Comparison of ENCODE assay signal across 10 cellular contexts in the genomic region with DNA sequence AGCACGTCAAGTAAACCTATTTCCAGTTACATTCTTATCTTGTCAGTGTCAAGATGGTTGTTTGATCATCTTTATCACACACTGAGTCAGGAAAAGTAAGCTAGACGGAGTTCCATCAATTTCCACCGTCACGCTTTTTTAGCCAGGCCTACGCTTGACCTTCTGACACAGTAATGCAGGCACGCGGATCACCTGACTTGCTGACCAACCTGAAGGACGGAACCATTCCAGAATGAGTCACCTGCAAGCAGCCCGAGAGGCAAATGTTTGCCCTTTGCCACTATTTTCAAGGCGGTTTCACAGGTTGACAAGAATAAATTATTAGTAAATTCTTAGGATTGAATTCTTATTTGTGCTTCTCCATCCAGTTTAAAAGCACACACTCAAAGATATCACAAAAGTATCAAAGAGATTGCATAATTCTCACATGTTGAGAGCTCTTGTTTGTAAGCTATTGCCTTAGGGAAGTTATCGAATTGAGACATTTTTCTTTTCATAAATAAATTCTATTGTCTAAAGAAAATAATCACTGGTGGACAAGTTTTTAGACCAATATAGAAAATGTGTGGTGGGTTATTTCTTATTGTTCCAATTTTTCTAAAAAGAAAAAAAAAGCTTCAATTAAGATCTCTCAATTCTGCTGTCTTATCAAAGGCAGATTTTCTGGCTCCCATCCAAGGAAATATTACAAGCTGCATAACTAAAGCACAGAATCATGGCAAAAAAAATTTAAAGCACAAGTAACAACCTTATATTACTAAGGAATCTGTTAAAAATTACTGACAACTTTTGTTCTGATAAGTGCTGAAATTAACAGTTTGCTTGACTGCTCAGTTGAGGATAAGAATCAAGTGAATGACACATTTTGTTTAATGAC. TPM values are rescaled to one million over a fixed set of nuclear protein-coding genes. Genes with fewer than 3 reads are reported as not detected.
DNase-seq lines count a peak whose midpoint lies in the region; ATAC-seq and TF ChIP-seq lines count a peak whose summit lies in the region.
"Had no signal": no experiment of that assay in that cellular context is flagged by ENCODE, and none has a peak within 500 bp of the region (broad histone marks: within the 10 kb centered on the region; RNA-seq: fewer than 3 reads in every experiment).

No MANE protein-coding gene starts in this region.

- H4K20me1 ChIP-seq in Loucy (ENCODE audit: insufficient read depth, low read length, poor library complexity, severe bottlenecking) (no peaks in the 10 kb centered on the region), Karpas-422 (ENCODE audit: insufficient read depth, low read depth, low read length) (no peaks in the 10 kb centered on the region)

- H3K4me1 Mint-ChIP-seq in Caco-2 (ENCODE audit: low read depth, unreplicated experiment) (peaks cover 46% of the 10 kb centered on the region), nephron (peaks cover 52% of the 10 kb centered on the region)
- H3K4me1 Mint-ChIP-seq in effector memory CD8-positive, alpha-beta T cell (ENCODE audit: low read depth in 2 of 2) = peaks cover 41 to 56% of the 10 kb centered on the region in 2 donors
- H3K4me1 Mint-ChIP-seq in activated T-cell treated with anti-CD3 and anti-CD28 coated beads, Interleukin-2, amount 50 U/mL, for 4 hours (ENCODE audit: low read depth) = peaks cover 88% of the 10 kb centered on the region

- H3K27ac ChIP-seq in Karpas-422 (ENCODE audit: low read length) = no peak overlapping the region
- no peak overlapping the region for H3K27ac ChIP-seq in left ventricle myocardium inferior (replicated peaks)

- H3K79me2 ChIP-seq in Loucy (ENCODE audit: insufficient read depth, low read length) (peaks cover 75% of the 10 kb centered on the region), Karpas-422 (ENCODE audit: low read length) (no peaks in the 10 kb centered on the region)

- H3K27me3 ChIP-seq in Caco-2 (replicated peaks; ENCODE audit: control insufficient read depth, insufficient read depth, low read length) (no peaks in the 10 kb centered on the region), Loucy (ENCODE audit: insufficient read depth, low read length, poor library complexity, severe bottlenecking) (no peaks in the 10 kb centered on the region), Karpas-422 (ENCODE audit: low read length) (no peaks in the 10 kb centered on the region), left ventricle myocardium inferior (ENCODE audit: low read depth) (no peaks in the 10 kb centered on the region)

- no peaks in the 10 kb centered on the region for H3K9me3 Mint-ChIP-seq in Caco-2 (ENCODE audit: unreplicated experiment)
- no peaks in the 10 kb centered on the region for H3K9me3 Mint-ChIP-seq in effector memory CD8-positive, alpha-beta T cell
- no peaks in the 10 kb centered on the region for H3K9me3 Mint-ChIP-seq in nephron
- H3K9me3 Mint-ChIP-seq in activated T-cell treated with anti-CD3 and anti-CD28 coated beads, Interleukin-2, amount 50 U/mL, for 4 hours = no peaks in the 10 kb centered on the region

- TF ChIP-seq CTCF in Caco-2 (IDR thresholded peaks at IDR 0.05; ENCODE audit: insufficient read depth in 1 of 2, low read depth in 1 of 2, low read length in 1 of 2, severe bottlenecking in 1 of 2, unreplicated experiment in 1 of 2) = no peak
- no peak for TF ChIP-seq CTCF in Loucy (conservative IDR thresholded peaks at IDR 0.05; ENCODE audit: low read length)
- no peak for TF ChIP-seq CTCF in nephron (IDR thresholded peaks at IDR 0.05; ENCODE audit: unreplicated experiment in 3 of 3)
- no peak for TF ChIP-seq CTCF in left ventricle myocardium inferior (IDR thresholded peaks at IDR 0.05; ENCODE audit: borderline replicate concordance)

- peak overlapping the region; percentile 53 for H3K4me3 Mint-ChIP-seq in Caco-2 (ENCODE audit: unreplicated experiment)
- no peak overlapping the region for H3K4me3 Mint-ChIP-seq in effector memory CD8-positive, alpha-beta T cell
- H3K4me3 Mint-ChIP-seq in nephron = no peak overlapping the region
- no peak overlapping the region for H3K4me3 Mint-ChIP-seq in activated T-cell treated with anti-CD3 and anti-CD28 coated beads, Interleukin-2, amount 50 U/mL, for 4 hours

- H3K4me3 ChIP-seq in Caco-2 (ENCODE audit: low read depth, low read length) (no peak overlapping the region), Loucy (ENCODE audit: low read length, poor library complexity, severe bottlenecking) (no peak overlapping the region), Karpas-422 (ENCODE audit: low read length) (no peak overlapping the region), left ventricle myocardium inferior (no peak overlapping the region)

- H3K27me3 Mint-ChIP-seq in Caco-2 (ENCODE audit: insufficient read depth, unreplicated experiment) (no peaks in the 10 kb centered on the region), nephron (ENCODE audit: low read depth) (no peaks in the 10 kb centered on the region)
- H3K27me3 Mint-ChIP-seq in effector memory CD8-positive, alpha-beta T cell = no peaks in the 10 kb centered on the region
- H3K27me3 Mint-ChIP-seq in activated T-cell treated with anti-CD3 and anti-CD28 coated beads, Interleukin-2, amount 50 U/mL, for 4 hours (ENCODE audit: low read depth) = no peaks in the 10 kb centered on the region

- H2AFZ ChIP-seq in Loucy (ENCODE audit: low read length) (no peak overlapping the region), Karpas-422 (ENCODE audit: low read length) (no peak overlapping the region)

- no peaks in the 10 kb centered on the region for H3K9me2 ChIP-seq in Loucy (replicated peaks; ENCODE audit: low read depth, low read length)
- H3K9me2 ChIP-seq in Karpas-422 (replicated peaks; ENCODE audit: insufficient read depth, low read length) = no peaks in the 10 kb centered on the region

- BruUV-seq in Caco-2 (replicated peaks; lab: Mats Ljungman, UMichigan) = TSS peak; percentile 49

- POLR2A ChIA-PET in Caco-2 (lab: Charles Lee) = interaction anchor here (1.8 kb wide), 1 partner anchor 31 kb away, joined by 5 read pairs; no protein-coding TSS in a partner anchor

- intact Hi-C loops in Caco-2 (cut with micrococcal nuclease; ENCODE audit: unreplicated experiment) (loop anchor here (1.0 to 5.0 kb wide), 4 partner anchors 18 to 57 kb away; no protein-coding TSS in a partner anchor), left ventricle myocardium inferior (cut with micrococcal nuclease) (no loop called here)

- DNase-seq in Caco-2 (peak; percentile 88 to 94), Karpas-422 (no peak), left ventricle myocardium inferior (no peak)
- DNase-seq in effector memory CD8-positive, alpha-beta T cell = no peak
- no peak for DNase-seq in stimulated activated CD4-positive, alpha-beta T cell treated with anti-CD3 and anti-CD28 coated beads, Interleukin-15, amount 100 ng/mL, for 24 hours
- no peak for DNase-seq in activated T-cell treated with anti-CD3 and anti-CD28 coated beads, Interleukin-2, amount 50 U/mL, for 4 hours
- DNase-seq: MM.1S had no signal

- peaks cover 7% of the 10 kb centered on the region for H3K36me3 ChIP-seq in Caco-2 (ENCODE audit: control insufficient read depth, insufficient read depth, low read length)
- H3K36me3 ChIP-seq in Loucy (ENCODE audit: insufficient read depth, low read length) = peaks cover 17% of the 10 kb centered on the region; the same call in 1 of the 2 replicates
- H3K36me3 ChIP-seq in Karpas-422 (ENCODE audit: insufficient read depth, low read length) = 0 out of 2 replicates have a peak, but pooled peaks cover 4% of the 10 kb centered on the region
- peaks cover 38% of the 10 kb centered on the region for H3K36me3 ChIP-seq in left ventricle myocardium inferior

- CTCF ChIA-PET in Caco-2 (lab: Charles Lee) = interaction anchor here (0.6 kb wide), 1 partner anchor 9 kb away, joined by 3 read pairs; no protein-coding TSS in a partner anchor

- H3K9me3 ChIP-seq in Caco-2 (no peaks in the 10 kb centered on the region), Loucy (ENCODE audit: insufficient read depth, low read depth, low read length) (no peaks in the 10 kb centered on the region; the same call in 1 of the 2 replicates), Karpas-422 (ENCODE audit: low read length) (no peaks in the 10 kb centered on the region), left ventricle myocardium inferior (replicated peaks) (no peaks in the 10 kb centered on the region)

- ATAC-seq in effector memory CD8-positive, alpha-beta T cell (replicated peaks) = no peak
- no peak for ATAC-seq in activated T-cell treated with anti-CD3 and anti-CD28 coated beads, Interleukin-2, amount 50 U/mL, for 4 hours
- ATAC-seq: Right ventricle myocardium inferior had no signal

- H3K4me2 ChIP-seq in Loucy (ENCODE audit: low read depth, low read length, poor library complexity, severe bottlenecking) (peak overlapping the region; percentile 95), Karpas-422 (ENCODE audit: low read depth, low read length, poor library complexity, severe bottlenecking) (no peak overlapping the region)

- peaks cover 60% of the 10 kb centered on the region for H3K4me1 ChIP-seq in Caco-2
- peaks cover 84% of the 10 kb centered on the region for H3K4me1 ChIP-seq in Loucy (ENCODE audit: insufficient read depth, low read length, poor library complexity, severe bottlenecking)
- H3K4me1 ChIP-seq in Karpas-422 (ENCODE audit: low read length) = peaks cover 9% of the 10 kb centered on the region
- H3K4me1 ChIP-seq in left ventricle myocardium inferior = peaks cover 15% of the 10 kb centered on the region

- H3K36me3 Mint-ChIP-seq in Caco-2 (ENCODE audit: insufficient read depth, unreplicated experiment) (peaks cover 45% of the 10 kb centered on the region), nephron (ENCODE audit: low read depth) (peaks cover 49% of the 10 kb centered on the region)
- peaks cover 7% of the 10 kb centered on the region for H3K36me3 Mint-ChIP-seq in effector memory CD8-positive, alpha-beta T cell (ENCODE audit: insufficient read depth)
- peaks cover 25% of the 10 kb centered on the region for H3K36me3 Mint-ChIP-seq in activated T-cell treated with anti-CD3 and anti-CD28 coated beads, Interleukin-2, amount 50 U/mL, for 4 hours (ENCODE audit: insufficient read depth)

- H3K9ac ChIP-seq in Loucy (ENCODE audit: low read depth, low read length, poor library complexity, severe bottlenecking) (peak overlapping the region; percentile 77), Karpas-422 (ENCODE audit: low read length) (no peak overlapping the region)

- H3F3A ChIP-seq in Loucy (ENCODE audit: low read depth) = peaks cover 20% of the 10 kb centered on the region

- H3K27ac Mint-ChIP-seq in Caco-2 (ENCODE audit: unreplicated experiment) = peak overlapping the region; percentile 91
- H3K27ac Mint-ChIP-seq in effector memory CD8-positive, alpha-beta T cell = peak overlapping the region; percentile 95 to 96
- H3K27ac Mint-ChIP-seq in nephron = peak overlapping the region in 2 of 3 experiments; percentile 55 to 62

RNA-seq across cellular contexts. Expression of a gene that starts 31.9 kb away (rescaled TPM):
- total RNA-seq in Caco-2 (2022) (71.5 and 72.7 TPM in 2 replicates), left ventricle myocardium inferior (26.7 TPM)
- total RNA-seq in Karpas-422 (2014; rRNA removed; shearing (Covaris generic); ENCODE audit: low replicate concordance) = 3.7 and 8.4 TPM in 2 replicates
- 10 to 100 TPM; 29.4 to 33.9 (median 30.3) TPM for total RNA-seq in activated T-cell treated with anti-CD3 and anti-CD28 coated beads, Interleukin-2, amount 50 U/mL, for 4 hours

Comparison
In these comparisons a context has a peak if more than half of its experiments do, and no peak if none do; other contexts are left out.
1. DNase-seq: peak in Caco-2 (2 of 2); none in effector memory CD8-positive, alpha-beta T cell (0 of 3), Karpas-422 (single experiment), stimulated activated CD4-positive, alpha-beta T cell treated with anti-CD3 and anti-CD28 coated beads, Interleukin-15, amount 100 ng/mL, for 24 hours (single experiment), activated T-cell treated with anti-CD3 and anti-CD28 coated beads, Interleukin-2, amount 50 U/mL, for 4 hours (single experiment) and left ventricle myocardium inferior (single experiment).
2. Peak in every context shown above with its lines, with median percentiles within 50 percentile points of each other: H3K27ac Mint-ChIP-seq.